ENCODE assay signal across 8 cellular contexts in the genomic region with DNA sequence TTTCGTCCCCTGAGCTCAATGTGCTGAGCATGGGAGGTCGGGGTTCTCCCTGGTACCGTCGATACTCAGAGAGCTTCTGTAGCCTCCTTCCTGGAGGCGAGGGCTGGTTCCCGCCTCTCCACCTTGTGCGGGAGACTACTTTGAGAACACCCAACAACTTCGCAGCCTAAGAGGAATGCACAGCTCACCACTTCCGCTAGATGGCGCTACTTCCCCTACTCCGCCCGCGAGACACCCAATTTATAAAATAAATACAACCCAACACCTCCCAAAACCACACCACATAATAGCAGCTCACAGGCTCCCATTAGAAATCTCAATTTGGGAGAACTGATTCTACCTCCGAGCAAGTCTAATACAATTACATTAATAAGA. TPM values are rescaled to one million over a fixed set of nuclear protein-coding genes. Genes with fewer than 3 reads are reported as not detected.
DNase-seq lines count a peak whose midpoint lies in the region; ATAC-seq and TF ChIP-seq lines count a peak whose summit lies in the region.

No MANE protein-coding gene starts in this region.

- peaks cover 24 to 95% of the 10 kb centered on the region in 2 donors for H3K27me3 ChIP-seq in left lung

- H3K36me3 ChIP-seq in left lung: no peaks in the 10 kb centered on the region

- H3K27ac Mint-ChIP-seq in dendritic cell treated with granulocyte-macrophage colony-stimulating factor and Interleukin-4, amounts not matched to agents 40 ng/mL and 50 ng/mL, for 4 days: no peak overlapping the region

- peaks cover 59% of the 10 kb centered on the region for H3K27me3 Mint-ChIP-seq in dendritic cell treated with granulocyte-macrophage colony-stimulating factor and Interleukin-4, amounts not matched to agents 40 ng/mL and 50 ng/mL, for 4 days

- TF ChIP-seq CTCF in left lung (IDR thresholded peaks at IDR 0.05): peak; percentile 84 to 88

- intact Hi-C loops in dendritic cell treated with granulocyte-macrophage colony-stimulating factor and Interleukin-4, amounts not matched to agents 40 ng/mL and 50 ng/mL, for 4 days (cut with micrococcal nuclease): loop anchor here (1.0 to 10.0 kb wide), 2 partner anchors 213 to 887 kb away; no protein-coding TSS in a partner anchor
- intact Hi-C loops in left lung (cut with DNase I): no loop called here

- in situ Hi-C loops in G401 (cut with HindIII; ENCODE audit: low sequenced_read_pairs): no loop called here

- H3K27ac ChIP-seq in left lung: no peak overlapping the region

- DNase-seq in G401 (ENCODE audit: low spot score) (peak; percentile 63), NCI-H2107 treated with DMSO at 0.1 percent for 48 hours (lab: John Stamatoyannopoulos, UW; ENCODE audit: unreplicated experiment) (peak; percentile 40), left lung (peak in 1 of 2 donors; percentile 65), SHP77 treated with DMSO at 0.1 percent for 48 hours (lab: John Stamatoyannopoulos, UW) (no peak)
- peak; percentile 40 to 60 for DNase-seq in activated CD4-positive, alpha-beta T cell treated with anti-CD3 and anti-CD28 coated beads for 4 hours
- peak; percentile 58 for DNase-seq in stimulated activated CD4-positive, alpha-beta T cell treated with anti-CD3 and anti-CD28 coated beads, Interleukin-4, amount 100 ng/mL, for 1 hour

- peaks cover 17% of the 10 kb centered on the region for H3K4me1 Mint-ChIP-seq in dendritic cell treated with granulocyte-macrophage colony-stimulating factor and Interleukin-4, amounts not matched to agents 40 ng/mL and 50 ng/mL, for 4 days (ENCODE audit: low read depth)

- peak overlapping the region; percentile 76 for H3K4me3 Mint-ChIP-seq in dendritic cell treated with granulocyte-macrophage colony-stimulating factor and Interleukin-4, amounts not matched to agents 40 ng/mL and 50 ng/mL, for 4 days

- H3K36me3 Mint-ChIP-seq in dendritic cell treated with granulocyte-macrophage colony-stimulating factor and Interleukin-4, amounts not matched to agents 40 ng/mL and 50 ng/mL, for 4 days (ENCODE audit: low read depth): no peaks in the 10 kb centered on the region

- H3K9me3 ChIP-seq in left lung: no peaks in the 10 kb centered on the region

- H3K4me1 ChIP-seq in left lung: peaks cover 9 to 25% of the 10 kb centered on the region in 2 donors

- no peaks in the 10 kb centered on the region for H3K9me3 Mint-ChIP-seq in dendritic cell treated with granulocyte-macrophage colony-stimulating factor and Interleukin-4, amounts not matched to agents 40 ng/mL and 50 ng/mL, for 4 days

- ATAC-seq in HG02571 (IDR thresholded peaks at IDR 0.05; ENCODE audit: unreplicated experiment) (peak; percentile 42), left lung (peak; percentile 93)

- H3K4me3 ChIP-seq in left lung: peak overlapping the region; percentile 28 to 49

RNA-seq across cellular contexts. Expression of gene RGMA, which starts 1.2 kb away (rescaled TPM):
- total RNA-seq in G401 (2014; rRNA removed; shearing (Covaris generic)): 0.80 and 2.6 TPM in 2 replicates
- total RNA-seq in left lung: 1 to 10 TPM; 4.6 to 5.7 TPM
